1 cellular context compared by ENCODE assay signal in the genomic region with DNA sequence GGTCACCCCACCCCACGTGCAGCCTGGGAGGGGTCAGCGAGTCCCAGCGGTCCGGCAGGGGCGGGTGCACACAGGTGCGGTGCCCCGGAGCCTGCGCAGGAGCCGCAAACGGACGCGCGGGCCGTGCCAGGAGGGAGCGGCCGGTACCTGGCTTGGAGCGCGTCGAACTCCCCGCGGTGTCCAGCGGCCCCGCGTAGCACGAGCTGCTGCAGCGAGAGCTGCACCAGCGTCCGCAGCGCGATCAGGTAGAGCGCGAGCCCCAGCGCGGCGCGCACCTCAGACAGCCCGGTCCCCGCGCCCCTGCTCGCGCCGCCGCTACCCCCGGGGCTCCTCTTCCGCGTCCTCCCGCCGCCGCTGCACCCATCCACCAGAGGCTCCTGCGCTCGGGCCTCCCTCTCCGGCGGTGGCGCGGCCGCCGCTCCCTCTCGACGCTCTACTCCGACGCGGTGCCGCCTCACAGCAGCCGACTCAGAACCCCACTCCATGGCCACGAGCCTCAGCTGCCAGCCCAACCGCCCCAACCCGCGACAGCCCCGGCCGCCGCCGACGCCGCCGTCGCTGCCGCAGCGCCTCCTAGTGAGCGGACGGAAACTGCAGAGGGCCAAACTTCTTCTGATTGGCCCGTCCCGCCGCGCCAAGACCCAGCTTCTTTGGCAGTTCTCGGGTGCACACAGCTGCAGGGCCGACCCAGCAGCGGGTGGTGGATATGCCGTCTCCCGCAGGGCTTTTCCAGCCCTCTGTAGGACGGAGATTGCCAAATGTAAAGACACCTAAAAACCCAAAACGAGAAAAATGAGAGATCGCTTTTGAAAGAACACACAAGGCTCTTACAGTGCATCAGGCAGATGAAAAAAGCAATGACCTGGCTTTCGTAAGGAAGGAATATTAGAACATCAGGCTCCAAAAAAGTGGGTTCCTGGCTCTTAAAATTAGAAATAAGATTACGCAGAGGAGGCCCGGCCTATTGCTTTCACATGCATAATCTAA.
TF ChIP-seq lines count a peak whose summit lies in the region.

Gene ERMP1 (minus strand): TSS at position 575 of the 987 bp plus-strand sequence. CDS start 90 bp downstream, at position 485.

TF ChIP-seq in K562, 482 proteins besides CTCF, POLR2A, EP300 and RAD21 (continued from another document and continues in another):
- peak; percentile 46 for TF ChIP-seq VEZF1 (CRISPR knock-in tag; IDR thresholded peaks at IDR 0.05)
- peak; percentile 59; the same call in 1 of the 2 replicates for TF ChIP-seq ETV5 (CRISPR knock-in tag; IDR thresholded peaks at IDR 0.05; ENCODE audit: low read depth)
- TF ChIP-seq POLR2AphosphoS2 (IDR thresholded peaks at IDR 0.05; ENCODE audit: low read length) = no peak
- no peak for TF ChIP-seq FOXP1 (CRISPR knock-in tag; IDR thresholded peaks at IDR 0.05)
- no peak for TF ChIP-seq PRMT5 (CRISPR knock-in tag; IDR thresholded peaks at IDR 0.05)
- TF ChIP-seq ZNF766 (CRISPR knock-in tag; conservative IDR thresholded peaks at IDR 0.05) = no peak
- TF ChIP-seq, protein P1, sequence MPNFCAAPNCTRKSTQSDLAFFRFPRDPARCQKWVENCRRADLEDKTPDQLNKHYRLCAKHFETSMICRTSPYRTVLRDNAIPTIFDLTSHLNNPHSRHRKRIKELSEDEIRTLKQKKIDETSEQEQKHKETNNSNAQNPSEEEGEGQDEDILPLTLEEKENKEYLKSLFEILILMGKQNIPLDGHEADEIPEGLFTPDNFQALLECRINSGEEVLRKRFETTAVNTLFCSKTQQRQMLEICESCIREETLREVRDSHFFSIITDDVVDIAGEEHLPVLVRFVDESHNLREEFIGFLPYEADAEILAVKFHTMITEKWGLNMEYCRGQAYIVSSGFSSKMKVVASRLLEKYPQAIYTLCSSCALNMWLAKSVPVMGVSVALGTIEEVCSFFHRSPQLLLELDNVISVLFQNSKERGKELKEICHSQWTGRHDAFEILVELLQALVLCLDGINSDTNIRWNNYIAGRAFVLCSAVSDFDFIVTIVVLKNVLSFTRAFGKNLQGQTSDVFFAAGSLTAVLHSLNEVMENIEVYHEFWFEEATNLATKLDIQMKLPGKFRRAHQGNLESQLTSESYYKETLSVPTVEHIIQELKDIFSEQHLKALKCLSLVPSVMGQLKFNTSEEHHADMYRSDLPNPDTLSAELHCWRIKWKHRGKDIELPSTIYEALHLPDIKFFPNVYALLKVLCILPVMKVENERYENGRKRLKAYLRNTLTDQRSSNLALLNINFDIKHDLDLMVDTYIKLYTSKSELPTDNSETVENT (CRISPR knock-in tag; IDR thresholded peaks at IDR 0.05) = no peak
- peak; percentile 26 to 74; a peak in 2 of 4 replicates for TF ChIP-seq MAZ (CRISPR knock-in tag; conservative IDR thresholded peaks at IDR 0.05 in 1 of 2, IDR thresholded peaks at IDR 0.05 in 1 of 2)
- no peak for TF ChIP-seq ATF4 (CRISPR knock-in tag; IDR thresholded peaks at IDR 0.05)
- 0 out of 2 replicates have a peak, but pooled peaks have one; percentile 33 for TF ChIP-seq LCOR (CRISPR knock-in tag; IDR thresholded peaks at IDR 0.05)
- TF ChIP-seq HMG20A (CRISPR knock-in tag; conservative IDR thresholded peaks at IDR 0.05) = no peak
- TF ChIP-seq JUNB (CRISPR knock-in tag; conservative IDR thresholded peaks at IDR 0.05) = no peak
- 0 out of 2 replicates have a peak, but pooled peaks have one; percentile 29 for TF ChIP-seq SMC3 (conservative IDR thresholded peaks at IDR 0.05; ENCODE audit: insufficient read depth, low read depth, low read length)
- no peak for TF ChIP-seq ZNF280B (CRISPR knock-in tag; IDR thresholded peaks at IDR 0.05)
- peak; percentile 20 to 43; a peak in 1 of 4 replicates for TF ChIP-seq SIN3A (IDR thresholded peaks at IDR 0.05; ENCODE audit: borderline replicate concordance in 2 of 2, control insufficient read depth in 1 of 2, low read depth in 2 of 2, low read length in 2 of 2)
- TF ChIP-seq FOXM1 (IDR thresholded peaks at IDR 0.05; ENCODE audit: low read depth) = no peak
- no peak for TF ChIP-seq FOXM1 (CRISPR knock-in tag; IDR thresholded peaks at IDR 0.05; ENCODE audit: low read depth)
- no peak for TF ChIP-seq ZNF589 (CRISPR knock-in tag; IDR thresholded peaks at IDR 0.05; ENCODE audit: low read depth)
- TF ChIP-seq ZC3H8 (IDR thresholded peaks at IDR 0.05) = no peak
- TF ChIP-seq EHMT2 (IDR thresholded peaks at IDR 0.05) = no peak
- no peak for TF ChIP-seq ZNF274 (IDR thresholded peaks at IDR 0.05; ENCODE audit: borderline replicate concordance, low read depth, low read length)
- TF ChIP-seq ZSCAN32 (CRISPR knock-in tag; IDR thresholded peaks at IDR 0.05) = no peak
- TF ChIP-seq, protein P2, sequence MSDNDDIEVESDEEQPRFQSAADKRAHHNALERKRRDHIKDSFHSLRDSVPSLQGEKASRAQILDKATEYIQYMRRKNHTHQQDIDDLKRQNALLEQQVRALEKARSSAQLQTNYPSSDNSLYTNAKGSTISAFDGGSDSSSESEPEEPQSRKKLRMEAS (CRISPR knock-in tag; IDR thresholded peaks at IDR 0.05) = no peak
- no peak for TF ChIP-seq ZNF324 (CRISPR knock-in tag; IDR thresholded peaks at IDR 0.05)
- TF ChIP-seq, protein P3, sequence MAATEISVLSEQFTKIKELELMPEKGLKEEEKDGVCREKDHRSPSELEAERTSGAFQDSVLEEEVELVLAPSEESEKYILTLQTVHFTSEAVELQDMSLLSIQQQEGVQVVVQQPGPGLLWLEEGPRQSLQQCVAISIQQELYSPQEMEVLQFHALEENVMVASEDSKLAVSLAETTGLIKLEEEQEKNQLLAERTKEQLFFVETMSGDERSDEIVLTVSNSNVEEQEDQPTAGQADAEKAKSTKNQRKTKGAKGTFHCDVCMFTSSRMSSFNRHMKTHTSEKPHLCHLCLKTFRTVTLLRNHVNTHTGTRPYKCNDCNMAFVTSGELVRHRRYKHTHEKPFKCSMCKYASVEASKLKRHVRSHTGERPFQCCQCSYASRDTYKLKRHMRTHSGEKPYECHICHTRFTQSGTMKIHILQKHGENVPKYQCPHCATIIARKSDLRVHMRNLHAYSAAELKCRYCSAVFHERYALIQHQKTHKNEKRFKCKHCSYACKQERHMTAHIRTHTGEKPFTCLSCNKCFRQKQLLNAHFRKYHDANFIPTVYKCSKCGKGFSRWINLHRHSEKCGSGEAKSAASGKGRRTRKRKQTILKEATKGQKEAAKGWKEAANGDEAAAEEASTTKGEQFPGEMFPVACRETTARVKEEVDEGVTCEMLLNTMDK (IDR thresholded peaks at IDR 0.05; ENCODE audit: borderline replicate concordance, insufficient read depth, low read depth, low read length, poor library complexity, severe bottlenecking) = peak; percentile 71
- peak; percentile 5 to 24; a peak in 1 of 4 replicates for TF ChIP-seq NONO (IDR thresholded peaks at IDR 0.05; ENCODE audit: low read depth in 2 of 2, low read length in 1 of 2)
- peak; percentile 32; the same call in 1 of the 2 replicates for TF ChIP-seq ATF7 (IDR thresholded peaks at IDR 0.05)
- TF ChIP-seq RBBP5 (IDR thresholded peaks at IDR 0.05; ENCODE audit: borderline replicate concordance, insufficient read depth, low read length, poor library complexity, severe bottlenecking) = peak; percentile 81
- TF ChIP-seq ESRRA (IDR thresholded peaks at IDR 0.05; ENCODE audit: borderline replicate concordance, low read depth) = peak; percentile 45; the same call in 1 of the 2 replicates
- no peak for TF ChIP-seq BCLAF1 (IDR thresholded peaks at IDR 0.05; ENCODE audit: borderline replicate concordance in 1 of 2, control insufficient read depth in 1 of 2, low read depth in 2 of 2, low read length in 1 of 2)
- no peak for TF ChIP-seq FOXK1 (CRISPR knock-in tag; IDR thresholded peaks at IDR 0.05; ENCODE audit: borderline replicate concordance)
- TF ChIP-seq ZNF785 (CRISPR knock-in tag; IDR thresholded peaks at IDR 0.05) = no peak
- TF ChIP-seq ATF1 (CRISPR knock-in tag; IDR thresholded peaks at IDR 0.05) = no peak
- TF ChIP-seq ATF1 (tag; IDR thresholded peaks at IDR 0.05) = 0 out of 2 replicates have a peak, but pooled peaks have one; percentile 34
- no peak for TF ChIP-seq ZNF184 (CRISPR knock-in tag; IDR thresholded peaks at IDR 0.05)
- TF ChIP-seq, protein P4, sequence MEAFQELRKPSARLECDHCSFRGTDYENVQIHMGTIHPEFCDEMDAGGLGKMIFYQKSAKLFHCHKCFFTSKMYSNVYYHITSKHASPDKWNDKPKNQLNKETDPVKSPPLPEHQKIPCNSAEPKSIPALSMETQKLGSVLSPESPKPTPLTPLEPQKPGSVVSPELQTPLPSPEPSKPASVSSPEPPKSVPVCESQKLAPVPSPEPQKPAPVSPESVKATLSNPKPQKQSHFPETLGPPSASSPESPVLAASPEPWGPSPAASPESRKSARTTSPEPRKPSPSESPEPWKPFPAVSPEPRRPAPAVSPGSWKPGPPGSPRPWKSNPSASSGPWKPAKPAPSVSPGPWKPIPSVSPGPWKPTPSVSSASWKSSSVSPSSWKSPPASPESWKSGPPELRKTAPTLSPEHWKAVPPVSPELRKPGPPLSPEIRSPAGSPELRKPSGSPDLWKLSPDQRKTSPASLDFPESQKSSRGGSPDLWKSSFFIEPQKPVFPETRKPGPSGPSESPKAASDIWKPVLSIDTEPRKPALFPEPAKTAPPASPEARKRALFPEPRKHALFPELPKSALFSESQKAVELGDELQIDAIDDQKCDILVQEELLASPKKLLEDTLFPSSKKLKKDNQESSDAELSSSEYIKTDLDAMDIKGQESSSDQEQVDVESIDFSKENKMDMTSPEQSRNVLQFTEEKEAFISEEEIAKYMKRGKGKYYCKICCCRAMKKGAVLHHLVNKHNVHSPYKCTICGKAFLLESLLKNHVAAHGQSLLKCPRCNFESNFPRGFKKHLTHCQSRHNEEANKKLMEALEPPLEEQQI (IDR thresholded peaks at IDR 0.05) = no peak
- TF ChIP-seq ILK (tag; IDR thresholded peaks at IDR 0.05; ENCODE audit: borderline replicate concordance, low read depth) = no peak
- no peak for TF ChIP-seq OTX1 (CRISPR knock-in tag; IDR thresholded peaks at IDR 0.05)
- no peak for TF ChIP-seq ZNF717 (CRISPR knock-in tag; IDR thresholded peaks at IDR 0.05)
- peak; percentile 77 for TF ChIP-seq FIP1L1 (IDR thresholded peaks at IDR 0.05; ENCODE audit: low read depth, low read length, poor library complexity, severe bottlenecking)
- TF ChIP-seq EGR1 (conservative IDR thresholded peaks at IDR 0.05) = no peak
- no peak for TF ChIP-seq KHSRP (IDR thresholded peaks at IDR 0.05)
- no peak for TF ChIP-seq TAF9B (IDR thresholded peaks at IDR 0.05; ENCODE audit: partially characterized antibody)
- no peak for TF ChIP-seq HNRNPUL1 (IDR thresholded peaks at IDR 0.05; ENCODE audit: low read length)
- TF ChIP-seq POU5F1 (IDR thresholded peaks at IDR 0.05; ENCODE audit: borderline replicate concordance, low read depth, low read length, partially characterized antibody) = no peak
- TF ChIP-seq NFE2 (IDR thresholded peaks at IDR 0.05; ENCODE audit: low read depth) = no peak
- TF ChIP-seq ATF2 (CRISPR knock-in tag; IDR thresholded peaks at IDR 0.05) = no peak
- TF ChIP-seq ZNF232 (CRISPR knock-in tag; IDR thresholded peaks at IDR 0.05) = no peak
